ENCODE assay signal across 1 cellular context in the genomic region with DNA sequence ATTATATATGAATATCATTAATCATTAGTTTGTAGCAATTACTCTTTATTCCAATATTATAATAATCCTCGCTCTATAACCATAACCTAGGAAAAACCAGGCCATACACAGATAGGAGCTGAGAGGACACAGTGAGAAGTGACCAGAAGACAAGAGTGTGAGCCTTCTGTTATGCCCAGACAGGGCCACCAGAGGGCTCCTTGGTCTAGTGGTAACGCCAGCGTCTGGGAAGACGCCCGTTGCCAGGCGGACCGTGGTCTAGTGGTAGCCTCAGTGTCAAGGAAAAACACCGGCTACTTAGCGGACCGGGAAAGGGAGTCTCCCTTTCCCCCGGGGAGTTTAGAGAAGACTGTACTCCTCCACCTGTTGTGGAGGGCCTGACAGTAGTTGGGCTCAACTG.
TF ChIP-seq lines count a peak whose summit lies in the region.

No MANE protein-coding gene starts in this region.

TF ChIP-seq in HepG2, 621 proteins besides CTCF, POLR2A, EP300 and RAD21:
- TF ChIP-seq, protein P1, sequence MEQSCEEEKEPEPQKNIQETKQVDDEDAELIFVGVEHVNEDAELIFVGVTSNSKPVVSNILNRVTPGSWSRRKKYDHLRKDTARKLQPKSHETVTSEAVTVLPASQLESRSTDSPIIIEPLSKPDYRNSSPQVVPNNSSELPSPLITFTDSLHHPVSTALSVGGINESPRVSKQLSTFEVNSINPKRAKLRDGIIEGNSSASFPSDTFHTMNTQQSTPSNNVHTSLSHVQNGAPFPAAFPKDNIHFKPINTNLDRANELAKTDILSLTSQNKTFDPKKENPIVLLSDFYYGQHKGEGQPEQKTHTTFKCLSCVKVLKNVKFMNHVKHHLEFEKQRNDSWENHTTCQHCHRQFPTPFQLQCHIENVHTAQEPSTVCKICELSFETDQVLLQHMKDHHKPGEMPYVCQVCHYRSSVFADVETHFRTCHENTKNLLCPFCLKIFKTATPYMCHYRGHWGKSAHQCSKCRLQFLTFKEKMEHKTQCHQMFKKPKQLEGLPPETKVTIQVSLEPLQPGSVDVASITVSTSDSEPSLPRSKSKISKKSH (CRISPR knock-in tag; IDR thresholded peaks at IDR 0.05; ENCODE audit: borderline replicate concordance): 0 out of 2 replicates have a peak, but pooled peaks have one; percentile 24
- peak; percentile 75 for TF ChIP-seq STAG1 (CRISPR knock-in tag; IDR thresholded peaks at IDR 0.05)
TF ChIP-seq in HepG2: peak in this region for 2; not testable (repeated sequence) for 619.
